17 cellular contexts compared by ENCODE assay signal in the genomic region with DNA sequence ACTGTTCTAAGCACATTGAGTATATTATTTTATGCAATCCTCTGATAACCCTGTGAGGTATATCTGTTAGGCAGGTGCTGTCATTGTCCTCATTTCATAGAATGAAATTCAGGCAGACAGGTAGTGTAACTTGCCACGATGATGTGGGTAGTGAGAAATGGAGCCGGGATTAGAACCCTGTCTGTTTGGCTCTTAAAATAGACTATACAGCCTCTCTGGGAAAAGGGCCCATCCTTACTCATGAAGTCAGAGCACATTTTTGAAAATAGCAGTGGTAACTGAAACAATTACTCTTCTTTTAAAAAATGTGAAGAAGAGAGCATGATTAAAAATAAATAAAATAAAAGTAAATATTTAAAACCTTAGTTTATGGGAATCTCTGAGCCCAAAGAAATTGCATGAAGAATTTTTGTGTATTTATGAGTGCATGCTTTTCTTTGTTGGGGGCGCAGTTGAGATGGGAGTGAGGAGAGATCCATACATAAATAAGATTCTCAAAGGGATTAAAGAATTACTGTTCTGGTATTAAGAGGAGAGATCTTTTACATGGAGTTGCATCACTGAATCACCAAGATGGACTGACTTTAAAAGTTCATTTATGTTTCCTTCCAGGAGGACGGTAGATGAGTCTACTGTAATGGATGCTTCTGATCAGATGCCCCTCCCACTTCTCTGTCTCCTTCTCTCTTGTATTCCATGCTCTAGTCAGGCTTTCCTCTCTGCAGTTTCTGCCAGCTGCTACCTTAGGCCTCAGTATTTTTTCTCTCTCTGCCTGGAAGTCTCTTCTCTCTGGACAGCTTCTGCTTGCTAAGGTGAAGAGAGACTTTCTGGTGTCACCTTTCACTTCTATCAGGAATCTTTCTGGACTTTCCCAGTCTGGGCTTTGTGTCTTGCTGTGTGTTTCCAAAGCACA. TPM values are rescaled to one million over a fixed set of nuclear protein-coding genes. Genes with fewer than 3 reads are reported as not detected.
DNase-seq lines count a peak whose midpoint lies in the region; ATAC-seq, FAIRE-seq and TF ChIP-seq lines count a peak whose summit lies in the region.
"Had no signal": no experiment of that assay in that cellular context is flagged by ENCODE, and none has a peak within 500 bp of the region (broad histone marks: within the 10 kb centered on the region; RNA-seq: fewer than 3 reads in every experiment).

No MANE protein-coding gene starts in this region.

- no peak overlapping the region for H3K9ac ChIP-seq in GM12878 (ENCODE audit: control insufficient read depth, insufficient read depth, low read length)

- no peaks in the 10 kb centered on the region for H3K27me3 ChIP-seq in GM12878 (replicated peaks in 1 of 2; ENCODE audit: control insufficient read depth in 2 of 2, insufficient read depth in 2 of 2, low read length in 1 of 2)
- H3K27me3 ChIP-seq: MG63 had no signal

- ATAC-seq in GM12878 = peak; percentile 34; the same call in 2 of the 3 replicates
- no peak for ATAC-seq in GM18502 (IDR thresholded peaks at IDR 0.05; ENCODE audit: poor library complexity, unreplicated experiment)
- ATAC-seq: HCT116 had no signal

- TF ChIP-seq EP300 in GM12878 (IDR thresholded peaks at IDR 0.05; ENCODE audit: borderline replicate concordance in 1 of 2, control insufficient read depth in 1 of 2, low read depth in 2 of 2, low read length in 2 of 2) = no peak

- TF ChIP-seq POLR2A in GM12878 (IDR thresholded peaks at IDR 0.05; ENCODE audit: low read depth, low read length) = no peak

- no peaks in the 10 kb centered on the region for H3K9me3 ChIP-seq in GM12878 (replicated peaks; ENCODE audit: control insufficient read depth, insufficient read depth, low read length)
- H3K9me3 ChIP-seq: MG63, thoracic aorta had no signal

- no peak overlapping the region for H3K27ac ChIP-seq in GM12878 (ENCODE audit: control insufficient read depth, insufficient read depth)
- H3K27ac ChIP-seq: thoracic aorta had no signal

- CTCF ChIA-PET in GM12878 (lab: Yijun Ruan, JAX) = interaction anchor here (0.6 kb wide), 1 partner anchor 19 kb away, joined by 3 read pairs; no protein-coding TSS in a partner anchor

- no peak overlapping the region for H3K4me2 ChIP-seq in GM12878 (ENCODE audit: control insufficient read depth, insufficient read depth)

- intact Hi-C loops in GM12878 (cut with micrococcal nuclease; ENCODE audit: unreplicated experiment) = no loop called here

- POLR2A ChIA-PET in GM12878 (lab: Charles Lee) = interaction anchor here (1.5 kb wide), 1 partner anchor 19 kb away, joined by 3 read pairs; no protein-coding TSS in a partner anchor

- DNase-seq in NCI-H82 (lab: John Stamatoyannopoulos, UW) (peak; percentile 57), NCI-H82 treated with DMSO at 0.1 percent for 48 hours (lab: John Stamatoyannopoulos, UW; ENCODE audit: unreplicated experiment) (no peak), GM12878 (ENCODE audit: low read depth, low spot score) (no peak), iPS-NIHi7 (ENCODE audit: extremely low spot score) (peak; percentile 28), superior temporal gyrus (ENCODE audit: extremely low spot score) (peak; percentile 70), foreskin melanocyte (no peak), MV-4-11 (lab: John Stamatoyannopoulos, UW) (no peak)
- DNase-seq: ACHN; activated CD4-positive, alpha-beta T cell treated with anti-CD3 and anti-CD28 coated beads for 1 hour; Calu3; cerebellar nuclear complex; MG63; posterior cingulate gyrus; stimulated activated CD4-positive, alpha-beta T cell treated with anti-CD3 and anti-CD28 coated beads, Interleukin-15, amount 100 ng/mL, for 24 hours had no signal

- no peaks in the 10 kb centered on the region for H3K4me1 ChIP-seq in GM12878 (ENCODE audit: control insufficient read depth, insufficient read depth, low read length)

- no peaks in the 10 kb centered on the region for H4K20me1 ChIP-seq in GM12878 (ENCODE audit: control insufficient read depth, insufficient read depth)

- no peak for TF ChIP-seq CTCF in GM12878 (IDR thresholded peaks at IDR 0.05 in 2 of 3, conservative IDR thresholded peaks at IDR 0.05 in 1 of 3; ENCODE audit: control insufficient read depth in 2 of 3, extremely low read depth in 1 of 3, insufficient read depth in 1 of 3, low read depth in 3 of 3, low read length in 3 of 3)

- no peaks in the 10 kb centered on the region for H3K79me2 ChIP-seq in GM12878 (ENCODE audit: control insufficient read depth, insufficient read depth, low read length)

- H3K36me3 ChIP-seq in GM12878 (ENCODE audit: control insufficient read depth in 2 of 2, insufficient read depth in 2 of 2, low read length in 1 of 2) = no peaks in the 10 kb centered on the region
- H3K36me3 ChIP-seq: MG63, thoracic aorta had no signal

- TF ChIP-seq RAD21 in GM12878 (IDR thresholded peaks at IDR 0.05; ENCODE audit: insufficient read depth, low read depth, low read length) = no peak

- WGBS in GM12878 (ENCODE audit: insufficient coverage, insufficient replicate concordance, low lambda C conversion rate, missing lambda C conversion rate) = 87% methylated on average over 4 of the region's 4 CpGs

- FAIRE-seq in GM12878 (lab: Jason Lieb, UNC) = no peak

- H2AFZ ChIP-seq in GM12878 (ENCODE audit: control insufficient read depth, low read depth, low read length) = no peak overlapping the region

- H3K4me3 ChIP-seq in GM12878 = no peak overlapping the region
- H3K4me3 ChIP-seq: MG63, thoracic aorta had no signal

- SMC1A ChIA-PET in GM12878 (lab: Charles Lee; ENCODE audit: uncharacterized antibody, unreplicated experiment) = interaction anchor here (1.0 to 1.4 kb wide), 3 partner anchors 9 to 19 kb away, joined by 3 to 4 read pairs (median 3); no protein-coding TSS in a partner anchor

- in situ Hi-C loops in GM12878 (cut with MboI) = no loop called here

- no TSS peak for BruUV-seq in GM12878 (replicated peaks; lab: Mats Ljungman, UMichigan)

- RAD21 ChIA-PET in GM12878 (lab: Charles Lee; ENCODE audit: unreplicated experiment) = no interaction called here

TF ChIP-seq in GM12878, 131 proteins besides CTCF, POLR2A, EP300 and RAD21 (continues in another document):
- no peak for TF ChIP-seq GABPA (IDR thresholded peaks at IDR 0.05; ENCODE audit: low read depth)
- no peak for TF ChIP-seq PAX5 (IDR thresholded peaks at IDR 0.05; ENCODE audit: borderline replicate concordance, low read depth, low read length)
- TF ChIP-seq, protein P1, sequence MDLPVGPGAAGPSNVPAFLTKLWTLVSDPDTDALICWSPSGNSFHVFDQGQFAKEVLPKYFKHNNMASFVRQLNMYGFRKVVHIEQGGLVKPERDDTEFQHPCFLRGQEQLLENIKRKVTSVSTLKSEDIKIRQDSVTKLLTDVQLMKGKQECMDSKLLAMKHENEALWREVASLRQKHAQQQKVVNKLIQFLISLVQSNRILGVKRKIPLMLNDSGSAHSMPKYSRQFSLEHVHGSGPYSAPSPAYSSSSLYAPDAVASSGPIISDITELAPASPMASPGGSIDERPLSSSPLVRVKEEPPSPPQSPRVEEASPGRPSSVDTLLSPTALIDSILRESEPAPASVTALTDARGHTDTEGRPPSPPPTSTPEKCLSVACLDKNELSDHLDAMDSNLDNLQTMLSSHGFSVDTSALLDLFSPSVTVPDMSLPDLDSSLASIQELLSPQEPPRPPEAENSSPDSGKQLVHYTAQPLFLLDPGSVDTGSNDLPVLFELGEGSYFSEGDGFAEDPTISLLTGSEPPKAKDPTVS (IDR thresholded peaks at IDR 0.05; ENCODE audit: low read depth, low read length) = no peak
- no peak for TF ChIP-seq CHD4 (IDR thresholded peaks at IDR 0.05)
- TF ChIP-seq STAT1 (conservative IDR thresholded peaks at IDR 0.05) = no peak
- no peak for TF ChIP-seq ZNF207 (IDR thresholded peaks at IDR 0.05; ENCODE audit: borderline replicate concordance)
- TF ChIP-seq, protein P2, sequence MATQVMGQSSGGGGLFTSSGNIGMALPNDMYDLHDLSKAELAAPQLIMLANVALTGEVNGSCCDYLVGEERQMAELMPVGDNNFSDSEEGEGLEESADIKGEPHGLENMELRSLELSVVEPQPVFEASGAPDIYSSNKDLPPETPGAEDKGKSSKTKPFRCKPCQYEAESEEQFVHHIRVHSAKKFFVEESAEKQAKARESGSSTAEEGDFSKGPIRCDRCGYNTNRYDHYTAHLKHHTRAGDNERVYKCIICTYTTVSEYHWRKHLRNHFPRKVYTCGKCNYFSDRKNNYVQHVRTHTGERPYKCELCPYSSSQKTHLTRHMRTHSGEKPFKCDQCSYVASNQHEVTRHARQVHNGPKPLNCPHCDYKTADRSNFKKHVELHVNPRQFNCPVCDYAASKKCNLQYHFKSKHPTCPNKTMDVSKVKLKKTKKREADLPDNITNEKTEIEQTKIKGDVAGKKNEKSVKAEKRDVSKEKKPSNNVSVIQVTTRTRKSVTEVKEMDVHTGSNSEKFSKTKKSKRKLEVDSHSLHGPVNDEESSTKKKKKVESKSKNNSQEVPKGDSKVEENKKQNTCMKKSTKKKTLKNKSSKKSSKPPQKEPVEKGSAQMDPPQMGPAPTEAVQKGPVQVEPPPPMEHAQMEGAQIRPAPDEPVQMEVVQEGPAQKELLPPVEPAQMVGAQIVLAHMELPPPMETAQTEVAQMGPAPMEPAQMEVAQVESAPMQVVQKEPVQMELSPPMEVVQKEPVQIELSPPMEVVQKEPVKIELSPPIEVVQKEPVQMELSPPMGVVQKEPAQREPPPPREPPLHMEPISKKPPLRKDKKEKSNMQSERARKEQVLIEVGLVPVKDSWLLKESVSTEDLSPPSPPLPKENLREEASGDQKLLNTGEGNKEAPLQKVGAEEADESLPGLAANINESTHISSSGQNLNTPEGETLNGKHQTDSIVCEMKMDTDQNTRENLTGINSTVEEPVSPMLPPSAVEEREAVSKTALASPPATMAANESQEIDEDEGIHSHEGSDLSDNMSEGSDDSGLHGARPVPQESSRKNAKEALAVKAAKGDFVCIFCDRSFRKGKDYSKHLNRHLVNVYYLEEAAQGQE (IDR thresholded peaks at IDR 0.05; ENCODE audit: low read depth, low read length) = no peak

RNA-seq across cellular contexts. Expression of a gene that starts 23.3 kb away (rescaled TPM):
- total RNA-seq in GM12878 (2013; cell fraction: nucleolus; rRNA removed) = 14.4 and 14.8 TPM in 2 replicates
- total RNA-seq in GM12878 (2014; rRNA removed) (6.7 and 6.8 TPM in 2 replicates), GM12878 (2014; rRNA removed; fragmentation: Illumina TruSeq; extraction: Trizol) (7.0 and 7.3 TPM in 2 replicates), GM12878 (2021) (8.1 and 9.1 TPM in 2 replicates)
- 0.37 TPM for polyA plus RNA-seq in GM12878 (2011; ENCODE audit: low read depth)
- polyA plus RNA-seq in GM12878 (2011; rRNA removed) (4.8 and 6.0 TPM in 2 replicates), GM12878 (2014; fragmentation: Illumina TruSeq; extraction: Trizol) (3.7 and 4.4 TPM in 2 replicates), GM12878 (2014; fragmentation: Nextera tagmentation; extraction: Ambion mirVana) (1 to 10 TPM; 2.6 to 6.2 TPM), GM12878 (2014; rRNA removed) (1.8 and 1.9 TPM in 2 replicates), GM12878 (2016; fragmentation: Nextera tagmentation; extraction: Ambion mirVana) (1 to 10 TPM; 2.7 to 3.7 TPM)
- 2.0 and 2.2 TPM in 2 replicates for polyA plus RNA-seq in GM12878 (2011; cell fraction: cytosol; rRNA removed)
- polyA plus RNA-seq in GM12878 (2011; cell fraction: nucleus; rRNA removed) = 3.1 and 3.4 TPM in 2 replicates
- 0.66 and 0.76 TPM in 2 replicates for polyA plus RNA-seq in GM12878 (2012)
- 8.7 and 17.0 TPM in 2 replicates for polyA minus RNA-seq in GM12878 (2011; rRNA and poly(A)+ RNA removed)
- polyA minus RNA-seq in GM12878 (2011; cell fraction: cytosol; rRNA and poly(A)+ RNA removed) = 2.9 and 4.5 TPM in 2 replicates
- 3.1 and 3.8 TPM in 2 replicates for polyA minus RNA-seq in GM12878 (2011; cell fraction: nucleus; rRNA and poly(A)+ RNA removed)

Comparison
In these comparisons a context has a peak if more than half of its experiments do, and no peak if none do; other contexts are left out.
1. DNase-seq: peak in NCI-H82 (single experiment), iPS-NIHi7 (single experiment) and superior temporal gyrus (single experiment); none in NCI-H82 treated with DMSO at 0.1 percent for 48 hours (single experiment), GM12878 (single experiment), foreskin melanocyte (single experiment) and MV-4-11 (single experiment).